In genomic region chr12:13945641-13946040, GRCh38 we compare ENCODE assay signal across 24 cellular contexts. TPM values are rescaled to one million over a fixed set of nuclear protein-coding genes. Genes with fewer than 3 reads are reported as not detected.
"Had no signal": no experiment of that assay in that cellular context is flagged by ENCODE, and none has a peak within 500 bp of the region (broad histone marks: within the 10 kb centered on the region; RNA-seq: fewer than 3 reads in every experiment).

No MANE protein-coding gene starts in this region.

- H3K4me3 ChIP-seq: dorsolateral prefrontal cortex, esophagus squamous epithelium, hepatocyte, psoas muscle, spleen, stomach, thoracic aorta, transverse colon had no signal

- H3K9me3 Mint-ChIP-seq: stimulated activated memory B cell treated with anti-CD40 and anti-IgM and Interleukin-4, amounts not matched to agents 10 μg/mL and 1 μg/mL and 100 μg/mL, for 72 hours had no signal

- H3K36me3 ChIP-seq: esophagus squamous epithelium, neutrophil, spleen, stomach, thoracic aorta, transverse colon had no signal

- ATAC-seq: foreskin keratinocyte; left lobe of liver; naive thymus-derived CD4-positive, alpha-beta T cell; psoas muscle; sciatic nerve; stimulated activated memory B cell treated with anti-CD40 and anti-IgM and Interleukin-4, amounts not matched to agents 10 μg/mL and 1 μg/mL and 100 μg/mL, for 72 hours had no signal

- H3K4me1 ChIP-seq: esophagus squamous epithelium, foreskin keratinocyte, psoas muscle, spleen had no signal

- H3K27me3 ChIP-seq: foreskin keratinocyte, hepatocyte, transverse colon had no signal

- H3K27ac Mint-ChIP-seq: naive thymus-derived CD4-positive, alpha-beta T cell; stimulated activated memory B cell treated with anti-CD40 and anti-IgM and Interleukin-4, amounts not matched to agents 10 μg/mL and 1 μg/mL and 100 μg/mL, for 72 hours had no signal

- H3K9me3 ChIP-seq: esophagus squamous epithelium, neutrophil, psoas muscle, spleen, stomach, thoracic aorta, transverse colon had no signal

- H3K27ac ChIP-seq: dorsolateral prefrontal cortex, esophagus squamous epithelium, foreskin keratinocyte, hepatocyte, neutrophil, psoas muscle, spleen, stomach, thoracic aorta, transverse colon had no signal

- H3K4me2 ChIP-seq: hepatocyte had no signal

- DNase-seq: cortex of kidney; dorsolateral prefrontal cortex; effector CD8-positive, alpha-beta T cell; esophagus squamous epithelium; foreskin keratinocyte; head of caudate nucleus; kidney; mammary epithelial cell; naive thymus-derived CD4-positive, alpha-beta T cell; psoas muscle; spleen; stimulated activated CD4-positive, alpha-beta T cell treated with anti-CD3 and anti-CD28 coated beads, Interleukin-15, amount 100 ng/mL, for 24 hours; stimulated activated CD4-positive, alpha-beta T cell treated with anti-CD3 and anti-CD28 coated beads, Interleukin-1b, Interleukin-23, amount 100 ng/mL, for 48 hours; stimulated activated CD4-positive, alpha-beta T cell treated with anti-CD3 and anti-CD28 coated beads, Interleukin-4, amount 100 ng/mL, for 24 hours; stomach; substantia nigra; transverse colon had no signal

- H2AFZ ChIP-seq: hepatocyte had no signal

- H3K36me3 Mint-ChIP-seq: naive thymus-derived CD4-positive, alpha-beta T cell; stimulated activated memory B cell treated with anti-CD40 and anti-IgM and Interleukin-4, amounts not matched to agents 10 μg/mL and 1 μg/mL and 100 μg/mL, for 72 hours had no signal

- H3K79me2 ChIP-seq: hepatocyte had no signal

RNA-seq across cellular contexts. Expression of gene GRIN2B, which starts 35.8 kb away (rescaled TPM):
- total RNA-seq: foreskin keratinocyte; left lobe of liver; naive thymus-derived CD4-positive, alpha-beta T cell; osteoblast; psoas muscle; thoracic aorta had no signal
- polyA plus RNA-seq: foreskin keratinocyte; mammary epithelial cell; naive thymus-derived CD4-positive, alpha-beta T cell had no signal
